Comparison of ENCODE assay signal across 8 cellular contexts in the genomic region with DNA sequence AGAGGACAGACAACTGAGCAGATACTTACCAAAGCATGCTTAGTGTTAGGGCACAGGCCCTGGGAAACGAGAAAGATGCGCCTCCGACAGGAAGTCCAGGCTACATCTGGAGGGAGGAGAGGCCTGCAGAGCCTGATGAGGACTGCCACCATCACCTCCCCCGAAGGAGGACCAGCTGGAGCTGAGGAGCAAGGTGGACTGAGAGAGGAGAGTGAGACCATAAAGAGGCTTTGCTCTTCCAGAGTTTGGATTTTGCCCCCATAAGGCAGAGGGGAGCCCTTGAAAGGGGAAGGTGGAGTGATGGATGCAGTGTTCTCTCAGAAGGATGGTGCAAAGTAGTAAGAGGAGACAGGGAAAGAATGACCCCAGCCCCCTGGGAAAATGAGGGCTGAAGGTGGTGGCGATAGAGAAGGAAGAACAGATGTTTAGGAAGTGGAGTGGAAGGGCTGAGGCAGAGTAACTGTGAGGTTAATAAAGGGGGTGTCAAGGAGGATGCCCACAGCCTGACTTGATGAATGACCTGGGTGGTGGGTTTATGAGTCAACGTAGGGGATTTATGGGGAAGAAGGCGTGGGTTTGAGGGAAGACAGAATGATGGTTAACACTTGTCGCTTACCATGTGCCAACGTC. TPM values are rescaled to one million over a fixed set of nuclear protein-coding genes. Genes with fewer than 3 reads are reported as not detected.
DNase-seq lines count a peak whose midpoint lies in the region; ATAC-seq and TF ChIP-seq lines count a peak whose summit lies in the region.

No MANE protein-coding gene starts in this region.

- ATAC-seq in central memory CD8-positive, alpha-beta T cell (replicated peaks; ENCODE audit: extremely low read depth, poor library complexity, severe bottlenecking): peak; percentile 1
- no peak for ATAC-seq in GM18502 (IDR thresholded peaks at IDR 0.05; ENCODE audit: poor library complexity, unreplicated experiment)

- H3K4me3 ChIP-seq in breast epithelium (peak overlapping the region; percentile 97 to 99 (median 98)), OCI-LY1 (ENCODE audit: low read depth, low read length, poor library complexity, severe bottlenecking) (peak overlapping the region; percentile 100)

- no peak overlapping the region for H3K4me3 Mint-ChIP-seq in MCF 10A (ENCODE audit: unreplicated experiment)
- no peak overlapping the region for H3K4me3 Mint-ChIP-seq in central memory CD8-positive, alpha-beta T cell

- H3K9me3 ChIP-seq in breast epithelium (no peaks in the 10 kb centered on the region), OCI-LY1 (ENCODE audit: low read length) (no peaks in the 10 kb centered on the region)

- DNase-seq in breast epithelium (ENCODE audit: low spot score in 2 of 2) (no peak), MCF 10A (ENCODE audit: unreplicated experiment) (no peak), myocyte (ENCODE audit: low read depth) (peak; percentile 11), T1000 (lab: John Stamatoyannopoulos, UW) (no peak), HPDE6-E6E7 (ENCODE audit: extremely low spot score) (no peak)
- DNase-seq in central memory CD8-positive, alpha-beta T cell (ENCODE audit: low spot score in 2 of 2): no peak

- no TSS peak for BruUV-seq in MCF 10A (replicated peaks; lab: Mats Ljungman, UMichigan)

- no peak for TF ChIP-seq POLR2A in breast epithelium (IDR thresholded peaks at IDR 0.05)

- POLR2A ChIA-PET in MCF 10A (lab: Yijun Ruan, JAX): interaction anchor here (0.6 to 1.2 kb wide), 8 partner anchors 11 to 994 kb away, joined by 3 to 5 read pairs (median 3); a partner anchor contains a TSS

- H3K36me3 Mint-ChIP-seq in MCF 10A (ENCODE audit: insufficient read depth, unreplicated experiment): no peaks in the 10 kb centered on the region
- peaks cover 7% of the 10 kb centered on the region for H3K36me3 Mint-ChIP-seq in central memory CD8-positive, alpha-beta T cell (ENCODE audit: insufficient read depth)

- H3K79me2 ChIP-seq in OCI-LY1 (ENCODE audit: insufficient read depth, low read length): peaks cover 38% of the 10 kb centered on the region

- H3K9me3 Mint-ChIP-seq in MCF 10A (ENCODE audit: unreplicated experiment): no peaks in the 10 kb centered on the region
- no peaks in the 10 kb centered on the region for H3K9me3 Mint-ChIP-seq in central memory CD8-positive, alpha-beta T cell

- no peaks in the 10 kb centered on the region for H3F3A ChIP-seq in OCI-LY1 (ENCODE audit: insufficient read depth, low read length)

- no peak overlapping the region for H2AFZ ChIP-seq in OCI-LY1 (ENCODE audit: low read length)

- peak overlapping the region; percentile 94 for H3K4me2 ChIP-seq in OCI-LY1 (ENCODE audit: low read length)

- intact Hi-C loops in breast epithelium (cut with DNase I; ENCODE audit: low total_unique reads): no loop called here
- intact Hi-C loops in MCF 10A (cut with micrococcal nuclease): loop anchor here (5.0 kb wide), 1 partner anchor 76 kb away; a partner anchor contains a TSS

- TF ChIP-seq CTCF in breast epithelium (IDR thresholded peaks at IDR 0.05): no peak
- no peak for TF ChIP-seq CTCF in MCF 10A (IDR thresholded peaks at IDR 0.05; ENCODE audit: unreplicated experiment)
- no peak for TF ChIP-seq CTCF in OCI-LY1 (IDR thresholded peaks at IDR 0.05; ENCODE audit: low read length)

- no peaks in the 10 kb centered on the region for H3K27me3 ChIP-seq in breast epithelium
- no peaks in the 10 kb centered on the region for H3K27me3 ChIP-seq in OCI-LY1 (ENCODE audit: insufficient read depth, low read length)

- no peaks in the 10 kb centered on the region for H3K27me3 Mint-ChIP-seq in MCF 10A (ENCODE audit: insufficient read depth, unreplicated experiment)
- no peaks in the 10 kb centered on the region for H3K27me3 Mint-ChIP-seq in central memory CD8-positive, alpha-beta T cell

- CTCF ChIA-PET in MCF 10A (lab: Yijun Ruan, JAX): interaction anchor here (0.7 kb wide), 1 partner anchor 12 kb away, joined by 3 read pairs; no protein-coding TSS in a partner anchor

- 0 out of 2 replicates have a peak, but pooled peaks cover 5% of the 10 kb centered on the region for H4K20me1 ChIP-seq in OCI-LY1 (ENCODE audit: insufficient read depth, low read length)

- no peaks in the 10 kb centered on the region for H3K9me2 ChIP-seq in OCI-LY1 (ENCODE audit: low read depth, low read length)

- no peaks in the 10 kb centered on the region for H3K4me1 Mint-ChIP-seq in MCF 10A (ENCODE audit: insufficient read depth, unreplicated experiment)
- no peaks in the 10 kb centered on the region for H3K4me1 Mint-ChIP-seq in central memory CD8-positive, alpha-beta T cell

- H3K9ac ChIP-seq in OCI-LY1 (ENCODE audit: low read length): peak overlapping the region; percentile 80

- no peaks in the 10 kb centered on the region for H3K36me3 ChIP-seq in breast epithelium
- peaks cover 11% of the 10 kb centered on the region for H3K36me3 ChIP-seq in OCI-LY1 (ENCODE audit: insufficient read depth, low read length)

- H3K27ac ChIP-seq in breast epithelium (peak overlapping the region; percentile 96), OCI-LY1 (ENCODE audit: low read depth, low read length, poor library complexity, severe bottlenecking) (peak overlapping the region; percentile 94)

- H3K27ac Mint-ChIP-seq in MCF 10A (ENCODE audit: low read depth, unreplicated experiment): no peak overlapping the region
- no peak overlapping the region for H3K27ac Mint-ChIP-seq in central memory CD8-positive, alpha-beta T cell (ENCODE audit: low read depth)

- H3K4me1 ChIP-seq in breast epithelium (peaks cover 6 to 19% of the 10 kb centered on the region in 2 donors), OCI-LY1 (ENCODE audit: insufficient read depth, low read length, severe bottlenecking) (peaks cover 59% of the 10 kb centered on the region)

RNA-seq across cellular contexts. Expression of a gene that starts 1.1 kb away (rescaled TPM):
- 10 to 100 TPM; 17.4 to 22.8 (median 18.4) TPM for total RNA-seq in breast epithelium
- 38.2 and 41.9 TPM in 2 replicates for total RNA-seq in MCF 10A (2022)
- 6.1 and 6.2 TPM in 2 replicates for total RNA-seq in myocyte
- polyA plus RNA-seq in myocyte (2012): 10.3 TPM
